Comparison of ENCODE assay signal across 8 cellular contexts in the genomic region with DNA sequence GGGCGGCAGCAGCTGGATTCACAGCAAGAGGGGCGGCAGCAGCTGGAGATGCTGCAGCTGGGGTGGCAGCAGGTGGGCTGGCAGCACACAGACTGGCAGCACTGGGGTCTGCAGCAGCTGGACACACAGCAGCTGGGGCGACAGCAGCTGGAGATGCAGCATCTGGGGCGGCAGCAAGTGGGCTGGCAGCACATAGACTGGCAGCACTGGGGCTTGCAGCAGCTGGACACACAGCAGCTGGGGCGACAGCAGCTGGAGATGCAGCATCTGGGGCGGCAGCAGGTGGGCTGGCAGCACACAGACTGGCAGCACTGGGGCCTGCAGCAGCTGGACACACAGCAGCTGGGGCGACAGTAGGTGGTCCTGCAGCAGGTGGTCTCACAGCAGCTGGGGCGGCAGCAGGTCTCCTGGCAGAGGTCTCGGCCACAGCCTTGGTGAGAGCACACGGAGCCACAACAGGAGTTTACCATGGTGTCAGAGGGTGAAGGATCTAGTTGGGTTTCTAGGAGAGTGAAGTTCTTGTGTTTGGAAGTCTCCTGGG. TPM values are rescaled to one million over a fixed set of nuclear protein-coding genes. Genes with fewer than 3 reads are reported as not detected.
"Had no signal": no experiment of that assay in that cellular context is flagged by ENCODE, and none has a peak within 500 bp of the region (broad histone marks: within the 10 kb centered on the region; RNA-seq: fewer than 3 reads in every experiment).

A gene (minus strand): TSS at position 528 of the 541 bp plus-strand sequence. CDS start 58 bp downstream, at position 470.

RNA-seq across cellular contexts. Expression of the gene that starts here (rescaled TPM):
- total RNA-seq: activated CD4-positive, alpha-beta memory T cell treated with anti-CD3 and anti-CD28 coated beads, Interleukin-2, amount 10 ng/mL, durations not matched to agents 7 days and 5 days; activated CD8-positive, alpha-beta memory T cell treated with anti-CD3 and anti-CD28 coated beads, Interleukin-2, amount 10 ng/mL, durations not matched to agents 7 days and 5 days; activated naive CD8-positive, alpha-beta T cell treated with anti-CD3 and anti-CD28 coated beads for 36 hours; aorta; PC-9; Right ventricle myocardium inferior; T-helper 1 cell treated with Interleukin-12 subunit alpha and Interleukin-12 subunit beta and Interleukin-4 antibody, amounts not matched to agents 30 ng/mL and 1 ng/mL, for 36 hours; T-helper 2 cell treated with Interferon-gamma antibody and Interleukin-4, amounts not matched to agents 100 ng/mL and 5 ng/mL, for 36 hours had no signal
- polyA plus RNA-seq: aorta had no signal
